ENCODE assay signal across 20 cellular contexts in genomic region chr14:71245659-71246361, GRCh38.
A peak's percentile ranks its signal among the peaks of the same experiment; 100 is the strongest.
DNase-seq lines count a peak whose midpoint lies in the region; ATAC-seq lines count a peak whose summit lies in the region.
"Had no signal": no experiment of that assay in that cellular context is flagged by ENCODE, and none has a peak within 500 bp of the region (broad histone marks: within the 10 kb centered on the region; RNA-seq: fewer than 3 reads in every experiment).

No MANE protein-coding gene starts in this region.

- no peak overlapping the region for H2AFZ ChIP-seq in Karpas-422 (ENCODE audit: low read length)
- H2AFZ ChIP-seq: GM23338, hepatocyte had no signal

- H3K27ac Mint-ChIP-seq in activated CD8-positive, alpha-beta memory T cell treated with anti-CD3 and anti-CD28 coated beads, Interleukin-2, amount 10 ng/mL, durations not matched to agents 7 days and 5 days: peak overlapping the region; percentile 93
- H3K27ac Mint-ChIP-seq in activated naive CD8-positive, alpha-beta T cell treated with anti-CD3 and anti-CD28 coated beads, Interleukin-2, amount 10 ng/mL, durations not matched to agents 7 days and 5 days: peak overlapping the region; percentile 93
- H3K27ac Mint-ChIP-seq in stimulated activated memory B cell treated with anti-CD40 and anti-IgM and Interleukin-4, amounts not matched to agents 10 μg/mL and 1 μg/mL and 100 μg/mL, for 72 hours: peak overlapping the region; percentile 22
- H3K27ac Mint-ChIP-seq: GM23338 had no signal

- POLR2A ChIA-PET in activated naive CD8-positive, alpha-beta T cell treated with anti-CD3 and anti-CD28 coated beads, Interleukin-2, amount 10 ng/mL, durations not matched to agents 7 days and 5 days (lab: Charles Lee): interaction anchor here (0.7 kb wide), 1 partner anchor 16 kb away, joined by 4 read pairs; no protein-coding TSS in a partner anchor

- H3K36me3 Mint-ChIP-seq in activated CD8-positive, alpha-beta memory T cell treated with anti-CD3 and anti-CD28 coated beads, Interleukin-2, amount 10 ng/mL, durations not matched to agents 7 days and 5 days: peaks cover 41% of the 10 kb centered on the region
- peaks cover 31% of the 10 kb centered on the region for H3K36me3 Mint-ChIP-seq in activated naive CD8-positive, alpha-beta T cell treated with anti-CD3 and anti-CD28 coated beads, Interleukin-2, amount 10 ng/mL, durations not matched to agents 7 days and 5 days
- H3K36me3 Mint-ChIP-seq in stimulated activated memory B cell treated with anti-CD40 and anti-IgM and Interleukin-4, amounts not matched to agents 10 μg/mL and 1 μg/mL and 100 μg/mL, for 72 hours: peaks cover 11% of the 10 kb centered on the region

- peak overlapping the region; percentile 21 for H3K4me3 Mint-ChIP-seq in activated CD8-positive, alpha-beta memory T cell treated with anti-CD3 and anti-CD28 coated beads, Interleukin-2, amount 10 ng/mL, durations not matched to agents 7 days and 5 days
- H3K4me3 Mint-ChIP-seq in activated naive CD8-positive, alpha-beta T cell treated with anti-CD3 and anti-CD28 coated beads, Interleukin-2, amount 10 ng/mL, durations not matched to agents 7 days and 5 days: peak overlapping the region; percentile 54
- no peak overlapping the region for H3K4me3 Mint-ChIP-seq in stimulated activated memory B cell treated with anti-CD40 and anti-IgM and Interleukin-4, amounts not matched to agents 10 μg/mL and 1 μg/mL and 100 μg/mL, for 72 hours
- H3K4me3 Mint-ChIP-seq: GM23338, neural crest cell had no signal

- H3K27me3 ChIP-seq in Karpas-422 (ENCODE audit: low read length): 0 out of 2 replicates have a peak, but pooled peaks cover 3% of the 10 kb centered on the region
- H3K27me3 ChIP-seq: colonic mucosa, hepatocyte, stomach had no signal

- H3K36me3 ChIP-seq in Karpas-422 (ENCODE audit: insufficient read depth, low read length): no peaks in the 10 kb centered on the region
- H3K36me3 ChIP-seq: colonic mucosa, stomach had no signal

- no peak overlapping the region for H3K4me2 ChIP-seq in Karpas-422 (ENCODE audit: low read depth, low read length, poor library complexity, severe bottlenecking)
- H3K4me2 ChIP-seq: GM23338, hepatocyte had no signal

- H3K27me3 Mint-ChIP-seq in activated CD8-positive, alpha-beta memory T cell treated with anti-CD3 and anti-CD28 coated beads, Interleukin-2, amount 10 ng/mL, durations not matched to agents 7 days and 5 days: peaks cover 2% of the 10 kb centered on the region
- no peaks in the 10 kb centered on the region for H3K27me3 Mint-ChIP-seq in activated naive CD8-positive, alpha-beta T cell treated with anti-CD3 and anti-CD28 coated beads, Interleukin-2, amount 10 ng/mL, durations not matched to agents 7 days and 5 days
- H3K27me3 Mint-ChIP-seq in stimulated activated memory B cell treated with anti-CD40 and anti-IgM and Interleukin-4, amounts not matched to agents 10 μg/mL and 1 μg/mL and 100 μg/mL, for 72 hours: no peaks in the 10 kb centered on the region

- ATAC-seq in activated CD8-positive, alpha-beta memory T cell treated with anti-CD3 and anti-CD28 coated beads, Interleukin-2, amount 10 ng/mL, durations not matched to agents 7 days and 5 days: peak; percentile 80
- peak; percentile 82 for ATAC-seq in activated naive CD8-positive, alpha-beta T cell treated with anti-CD3 and anti-CD28 coated beads, Interleukin-2, amount 10 ng/mL, durations not matched to agents 7 days and 5 days (ENCODE audit: low read depth)
- ATAC-seq in stimulated activated memory B cell treated with anti-CD40 and anti-IgM and Interleukin-4, amounts not matched to agents 10 μg/mL and 1 μg/mL and 100 μg/mL, for 72 hours: peak; percentile 77
- ATAC-seq in GM21528 (IDR thresholded peaks at IDR 0.05; ENCODE audit: low FRiP score, unreplicated experiment): no peak
- ATAC-seq: GM23338, PC-3 had no signal

- DNase-seq in activated CD8-positive, alpha-beta memory T cell treated with anti-CD3 and anti-CD28 coated beads, Interleukin-2, amount 10 ng/mL, durations not matched to agents 7 days and 5 days: peak; percentile 79
- DNase-seq in activated CD8-positive, alpha-beta memory T cell treated with anti-CD3 and anti-CD28 coated beads for 24 hours: no peak
- peak; percentile 80 for DNase-seq in Jurkat, Clone E6-1 (ENCODE audit: low read depth, low spot score)
- DNase-seq in activated naive CD8-positive, alpha-beta T cell treated with anti-CD3 and anti-CD28 coated beads, Interleukin-2, amount 10 ng/mL, durations not matched to agents 7 days and 5 days: no peak
- DNase-seq in UCSD-AML1 (lab: John Stamatoyannopoulos, UW; ENCODE audit: unreplicated experiment) (no peak), Karpas-422 (no peak)
- DNase-seq: colonic mucosa; mesenchymal stem cell; NCI-H1048; NCI-H2081 treated with DMSO at 0.1 percent for 48 hours; NCI-H526; PC-3; stimulated activated CD4-positive, alpha-beta T cell treated with anti-CD3 and anti-CD28 coated beads, Interleukin-12 subunit alpha, Interleukin-12 subunit beta, amount 100 ng/mL, for 4 hours; stomach; T1000 had no signal

- no peaks in the 10 kb centered on the region for H3K79me2 ChIP-seq in Karpas-422 (ENCODE audit: low read length)
- H3K79me2 ChIP-seq: hepatocyte had no signal

- H3K9me3 Mint-ChIP-seq in activated CD8-positive, alpha-beta memory T cell treated with anti-CD3 and anti-CD28 coated beads, Interleukin-2, amount 10 ng/mL, durations not matched to agents 7 days and 5 days (ENCODE audit: low read depth): peaks cover 14% of the 10 kb centered on the region
- H3K9me3 Mint-ChIP-seq in activated naive CD8-positive, alpha-beta T cell treated with anti-CD3 and anti-CD28 coated beads, Interleukin-2, amount 10 ng/mL, durations not matched to agents 7 days and 5 days: peaks cover 14% of the 10 kb centered on the region
- H3K9me3 Mint-ChIP-seq in stimulated activated memory B cell treated with anti-CD40 and anti-IgM and Interleukin-4, amounts not matched to agents 10 μg/mL and 1 μg/mL and 100 μg/mL, for 72 hours: peaks cover 6% of the 10 kb centered on the region

- H3K9me3 ChIP-seq in Karpas-422 (ENCODE audit: low read length): no peaks in the 10 kb centered on the region
- H3K9me3 ChIP-seq: colonic mucosa had no signal

- no peak overlapping the region for H3K4me3 ChIP-seq in Jurkat, Clone E6-1 (ENCODE audit: low read length)
- no peak overlapping the region for H3K4me3 ChIP-seq in Karpas-422 (ENCODE audit: low read length)
- H3K4me3 ChIP-seq: colonic mucosa, GM23338, hepatocyte, stomach had no signal

- H3K27ac ChIP-seq in Karpas-422 (ENCODE audit: low read length): no peak overlapping the region
- H3K27ac ChIP-seq: colonic mucosa, hepatocyte, stomach had no signal

- H3K4me1 ChIP-seq in Karpas-422 (ENCODE audit: low read length): no peaks in the 10 kb centered on the region
- H3K4me1 ChIP-seq: colonic mucosa had no signal

- no peak overlapping the region for H3K9ac ChIP-seq in Karpas-422 (ENCODE audit: low read length)

- no peaks in the 10 kb centered on the region for H3K9me2 ChIP-seq in Karpas-422 (replicated peaks; ENCODE audit: insufficient read depth, low read length)

- H4K20me1 ChIP-seq in Karpas-422 (ENCODE audit: insufficient read depth, low read depth, low read length): no peaks in the 10 kb centered on the region

- peaks cover 53% of the 10 kb centered on the region for H3K4me1 Mint-ChIP-seq in activated CD8-positive, alpha-beta memory T cell treated with anti-CD3 and anti-CD28 coated beads, Interleukin-2, amount 10 ng/mL, durations not matched to agents 7 days and 5 days
- H3K4me1 Mint-ChIP-seq in activated naive CD8-positive, alpha-beta T cell treated with anti-CD3 and anti-CD28 coated beads, Interleukin-2, amount 10 ng/mL, durations not matched to agents 7 days and 5 days: peaks cover 43% of the 10 kb centered on the region
- H3K4me1 Mint-ChIP-seq in stimulated activated memory B cell treated with anti-CD40 and anti-IgM and Interleukin-4, amounts not matched to agents 10 μg/mL and 1 μg/mL and 100 μg/mL, for 72 hours: peaks cover 19% of the 10 kb centered on the region
- H3K4me1 Mint-ChIP-seq: neural crest cell had no signal

- CTCF ChIA-PET in activated CD8-positive, alpha-beta memory T cell treated with anti-CD3 and anti-CD28 coated beads, Interleukin-2, amount 10 ng/mL, durations not matched to agents 7 days and 5 days (lab: Charles Lee): interaction anchor here (1.0 kb wide), 1 partner anchor 76 kb away, joined by 4 read pairs; no protein-coding TSS in a partner anchor

Comparison
In these comparisons a context has a peak if more than half of its experiments do, and no peak if none do; other contexts are left out.
1. DNase-seq: peak in activated CD8-positive, alpha-beta memory T cell treated with anti-CD3 and anti-CD28 coated beads, Interleukin-2, amount 10 ng/mL, durations not matched to agents 7 days and 5 days (single experiment) and Jurkat, Clone E6-1 (single experiment); none in activated CD8-positive, alpha-beta memory T cell treated with anti-CD3 and anti-CD28 coated beads for 24 hours (single experiment), activated naive CD8-positive, alpha-beta T cell treated with anti-CD3 and anti-CD28 coated beads, Interleukin-2, amount 10 ng/mL, durations not matched to agents 7 days and 5 days (single experiment), UCSD-AML1 (single experiment) and Karpas-422 (single experiment).
2. H3K27ac Mint-ChIP-seq: peak in every context shown above with its lines; median percentile 93 in activated CD8-positive, alpha-beta memory T cell treated with anti-CD3 and anti-CD28 coated beads, Interleukin-2, amount 10 ng/mL, durations not matched to agents 7 days and 5 days; 93 in activated naive CD8-positive, alpha-beta T cell treated with anti-CD3 and anti-CD28 coated beads, Interleukin-2, amount 10 ng/mL, durations not matched to agents 7 days and 5 days; 22 in stimulated activated memory B cell treated with anti-CD40 and anti-IgM and Interleukin-4, amounts not matched to agents 10 μg/mL and 1 μg/mL and 100 μg/mL, for 72 hours.